In genomic region chr10:88489107-88489506, GRCh38 we compare ENCODE assay signal across 25 cellular contexts.
A peak's percentile ranks its signal among the peaks of the same experiment; 100 is the strongest.
DNase-seq lines count a peak whose midpoint lies in the region; ATAC-seq and TF ChIP-seq lines count a peak whose summit lies in the region.
"Had no signal": no experiment of that assay in that cellular context is flagged by ENCODE, and none has a peak within 500 bp of the region (broad histone marks: within the 10 kb centered on the region; RNA-seq: fewer than 3 reads in every experiment).

No MANE protein-coding gene starts in this region.

- POLR2A ChIA-PET in GM10248 (lab: Yijun Ruan, JAX), result no interaction called here
- POLR2A ChIA-PET in PC-9 (lab: Charles Lee; ENCODE audit: unreplicated experiment), result no interaction called here

- no peaks in the 10 kb centered on the region for H3K9me3 ChIP-seq in endocrine pancreas (ENCODE audit: control insufficient read depth, low read length)
- H3K9me3 ChIP-seq in PC-9 (ENCODE audit: insufficient read depth, low read depth), result no peaks in the 10 kb centered on the region
- H3K9me3 ChIP-seq: breast epithelium, left ventricle myocardium inferior, MG63, SJSA1, suprapubic skin had no signal

- no peak overlapping the region for H3K9ac ChIP-seq in endocrine pancreas (ENCODE audit: control insufficient read depth, insufficient read depth, low read length)

- H4K20me1 ChIP-seq in PC-9 (ENCODE audit: insufficient read depth), result no peaks in the 10 kb centered on the region

- intact Hi-C loops in PC-9 (cut with micrococcal nuclease; ENCODE audit: unreplicated experiment), result no loop called here

- CTCF ChIA-PET in GM10248 (lab: Yijun Ruan, JAX), result interaction anchor here (0.7 kb wide), 1 partner anchor 30 kb away, joined by 3 read pairs; no protein-coding TSS in a partner anchor
- CTCF ChIA-PET in PC-9 (lab: Charles Lee), result no interaction called here

- TF ChIP-seq CTCF in GM10248 (IDR thresholded peaks at IDR 0.05; ENCODE audit: control extremely low read depth, extremely low read depth, low read depth, missing control alignments) (no peak), PC-9 (conservative IDR thresholded peaks at IDR 0.05) (no peak)

- H2AFZ ChIP-seq in PC-9, result no peak overlapping the region

- no peak overlapping the region for H3K27ac ChIP-seq in PC-9
- H3K27ac ChIP-seq: breast epithelium, left ventricle myocardium inferior, SJSA1, suprapubic skin had no signal

- ATAC-seq in GM18517 (IDR thresholded peaks at IDR 0.05; ENCODE audit: unreplicated experiment), result no peak
- ATAC-seq: activated T-helper 17 cell treated with anti-CD3 and anti-CD28 coated beads, Interleukin-2, amount 50 U/mL, for 72 hours; K562 had no signal

- H3K4me2 ChIP-seq in PC-9, result no peak overlapping the region

- no peaks in the 10 kb centered on the region for H3K79me2 ChIP-seq in PC-9 (ENCODE audit: low read depth)

- H3F3A ChIP-seq in PC-9 (ENCODE audit: insufficient read depth, low read depth), result no peaks in the 10 kb centered on the region

- BruUV-seq in PC-9 (replicated peaks; lab: Mats Ljungman, UMichigan), result no TSS peak

- no peaks in the 10 kb centered on the region; the same call in 1 of the 2 replicates for H3K9me2 ChIP-seq in PC-9 (ENCODE audit: insufficient read depth)

- H3K4me3 ChIP-seq in endocrine pancreas (ENCODE audit: control insufficient read depth, insufficient read depth, low read length), result peak overlapping the region; percentile 48
- no peak overlapping the region for H3K4me3 ChIP-seq in PC-9
- H3K4me3 ChIP-seq: breast epithelium, K562, left ventricle myocardium inferior, MG63, SJSA1, suprapubic skin had no signal

- H3K27me3 ChIP-seq in endocrine pancreas (ENCODE audit: control insufficient read depth, insufficient read depth, low read length), result no peaks in the 10 kb centered on the region
- no peaks in the 10 kb centered on the region for H3K27me3 ChIP-seq in PC-9 (ENCODE audit: insufficient read depth, low read depth)
- H3K27me3 ChIP-seq: breast epithelium, MG63, SJSA1, suprapubic skin had no signal

- H3K36me3 ChIP-seq in endocrine pancreas (ENCODE audit: control insufficient read depth, insufficient read depth, low read length) (no peaks in the 10 kb centered on the region), PC-9 (ENCODE audit: low read depth) (no peaks in the 10 kb centered on the region)
- H3K36me3 ChIP-seq: breast epithelium, left ventricle myocardium inferior, MG63, SJSA1, suprapubic skin had no signal

- H3K4me1 ChIP-seq in endocrine pancreas (ENCODE audit: control insufficient read depth, insufficient read depth, low read length) (peaks cover 6% of the 10 kb centered on the region), PC-9 (replicated peaks; ENCODE audit: insufficient read depth) (no peaks in the 10 kb centered on the region)
- H3K4me1 ChIP-seq: breast epithelium, left ventricle myocardium inferior, SJSA1, suprapubic skin had no signal

- peak; percentile 28 for DNase-seq in NCI-H1105 treated with DMSO at 0.1 percent for 48 hours (lab: John Stamatoyannopoulos, UW)
- DNase-seq in NCI-H1105 (lab: John Stamatoyannopoulos, UW), result no peak
- peak; percentile 3 for DNase-seq in GM10248 (ENCODE audit: extremely low spot score)
- peak; percentile 64 for DNase-seq in NCI-H1092 (lab: John Stamatoyannopoulos, UW)
- no peak for DNase-seq in SK-N-DZ (ENCODE audit: low spot score)
- no peak for DNase-seq in PC-9
- DNase-seq: activated CD4-positive, CD25-positive, alpha-beta regulatory T cell; activated CD8-positive, alpha-beta memory T cell treated with anti-CD3 and anti-CD28 coated beads, Interleukin-2, amount 50 U/mL, for 4 hours; AML-193; CD4-positive, alpha-beta memory T cell; effector CD4-positive, alpha-beta T cell; HCEC 1CT; left ventricle myocardium inferior; MG63; NCI-H524 treated with DMSO at 0.1 percent for 48 hours; occipital lobe; stimulated activated naive CD4-positive, alpha-beta T cell; T-helper 1 cell had no signal

Comparison
In these comparisons a context has a peak if more than half of its experiments do, and no peak if none do; other contexts are left out.
1. DNase-seq: peak in NCI-H1105 treated with DMSO at 0.1 percent for 48 hours (single experiment), GM10248 (single experiment) and NCI-H1092 (single experiment); none in NCI-H1105 (single experiment), SK-N-DZ (single experiment) and PC-9 (0 of 2).